ENCODE assay signal across 12 cellular contexts in the genomic region with DNA sequence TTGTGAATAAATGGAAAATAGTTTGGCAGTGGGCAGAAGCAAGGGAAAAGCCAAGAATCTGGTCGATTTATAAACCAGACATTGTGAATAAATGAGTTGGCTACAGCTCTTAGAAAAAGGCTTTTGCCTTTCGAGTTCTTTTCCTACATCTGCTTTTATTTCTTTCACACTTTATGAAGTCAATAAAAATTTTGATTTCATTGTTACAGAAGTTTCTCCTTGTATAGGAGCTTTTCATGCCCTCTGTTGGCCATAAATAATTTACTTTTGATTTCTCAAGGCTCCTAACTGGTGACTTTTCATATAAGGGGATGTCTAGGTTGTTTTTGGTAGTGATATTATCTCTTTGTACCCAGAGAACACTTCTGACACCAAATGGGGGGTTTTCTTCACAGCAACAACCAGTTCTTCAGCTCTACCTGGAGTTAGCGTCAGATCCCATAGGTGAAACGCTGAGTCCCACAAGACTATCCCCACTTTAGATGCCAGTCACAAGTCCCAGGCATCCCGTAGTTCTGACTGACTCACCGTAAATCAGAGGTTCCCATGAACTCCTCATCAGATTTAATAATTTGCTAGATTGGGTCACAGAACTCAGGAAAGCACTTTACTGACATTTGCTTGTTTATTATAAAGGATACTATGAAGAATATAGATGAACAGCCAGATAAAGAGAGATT.
A peak's percentile ranks its signal among the peaks of the same experiment; 100 is the strongest.
DNase-seq lines count a peak whose midpoint lies in the region; ATAC-seq and TF ChIP-seq lines count a peak whose summit lies in the region.
"Had no signal": no experiment of that assay in that cellular context is flagged by ENCODE, and none has a peak within 500 bp of the region (broad histone marks: within the 10 kb centered on the region; RNA-seq: fewer than 3 reads in every experiment).

No MANE protein-coding gene starts in this region.

- POLR2A ChIA-PET in A673 (lab: Charles Lee; ENCODE audit: low non-redundant PET): no interaction called here

- H3K4me1 ChIP-seq in A673 (ENCODE audit: insufficient read depth, low read length, poor library complexity, severe bottlenecking) (peaks cover 44% of the 10 kb centered on the region), gastrocnemius medialis (peaks cover 49 to 69% of the 10 kb centered on the region in 2 donors)

- peak overlapping the region; percentile 8 for H3K27ac ChIP-seq in A673 (ENCODE audit: low read depth, low read length, poor library complexity, severe bottlenecking)
- H3K27ac ChIP-seq in VCaP: no peak overlapping the region
- peak overlapping the region; percentile 21 to 62 (median 50) for H3K27ac ChIP-seq in gastrocnemius medialis

- DNase-seq in A673 (ENCODE audit: low spot score) (no peak), kidney tubule cell (ENCODE audit: low spot score) (peak; percentile 58), gastrocnemius medialis (no peak), mesenteric fat pad (ENCODE audit: low spot score) (no peak)
- DNase-seq in effector CD8-positive, alpha-beta T cell (lab: John Stamatoyannopoulos, UW): no peak
- DNase-seq: activated T-cell treated with anti-CD3 and anti-CD28 coated beads for 4 hours, MV-4-11 had no signal

- H3K27ac Mint-ChIP-seq in stimulated activated memory B cell treated with anti-CD40 and anti-IgM and Interleukin-4, amounts not matched to agents 10 μg/mL and 1 μg/mL and 100 μg/mL, for 72 hours: no peak overlapping the region
- H3K27ac Mint-ChIP-seq: activated naive CD8-positive, alpha-beta T cell; stimulated activated naive CD8-positive, alpha-beta T cell treated with anti-CD3 and anti-CD28 coated beads, Interleukin-15, Interleukin-2, amounts not matched to agents 100 ng/mL and 50 ng/mL, for 24 hours had no signal

- H3K9me3 ChIP-seq in A673 (ENCODE audit: low read depth, low read length, poor library complexity, severe bottlenecking) (no peaks in the 10 kb centered on the region), gastrocnemius medialis (no peaks in the 10 kb centered on the region)

- H3K36me3 ChIP-seq in A673 (ENCODE audit: insufficient read depth, low read length, poor library complexity, severe bottlenecking): no peaks in the 10 kb centered on the region
- H3K36me3 ChIP-seq in gastrocnemius medialis: no peaks in the 10 kb centered on the region

- no TSS peak for BruUV-seq in A673 (replicated peaks; lab: Mats Ljungman, UMichigan)

- ATAC-seq in gastrocnemius medialis (no peak), HG02642 (IDR thresholded peaks at IDR 0.05; ENCODE audit: poor library complexity, unreplicated experiment) (no peak)
- no peak for ATAC-seq in stimulated activated memory B cell treated with anti-CD40 and anti-IgM and Interleukin-4, amounts not matched to agents 10 μg/mL and 1 μg/mL and 100 μg/mL, for 72 hours

- H3K27me3 ChIP-seq in A673 (replicated peaks; ENCODE audit: insufficient read depth, low read depth, low read length, poor library complexity) (no peaks in the 10 kb centered on the region), gastrocnemius medialis (no peaks in the 10 kb centered on the region)

- no peaks in the 10 kb centered on the region for H3K27me3 Mint-ChIP-seq in stimulated activated memory B cell treated with anti-CD40 and anti-IgM and Interleukin-4, amounts not matched to agents 10 μg/mL and 1 μg/mL and 100 μg/mL, for 72 hours
- H3K27me3 Mint-ChIP-seq: activated naive CD8-positive, alpha-beta T cell; stimulated activated naive CD8-positive, alpha-beta T cell treated with anti-CD3 and anti-CD28 coated beads, Interleukin-15, Interleukin-2, amounts not matched to agents 100 ng/mL and 50 ng/mL, for 24 hours had no signal

- H3K36me3 Mint-ChIP-seq in stimulated activated memory B cell treated with anti-CD40 and anti-IgM and Interleukin-4, amounts not matched to agents 10 μg/mL and 1 μg/mL and 100 μg/mL, for 72 hours: no peaks in the 10 kb centered on the region
- H3K36me3 Mint-ChIP-seq: activated naive CD8-positive, alpha-beta T cell had no signal

- in situ Hi-C loops in gastrocnemius medialis (cut with MboI; ENCODE audit: low sequenced_read_pairs in 4 of 4): no loop called here

- TF ChIP-seq POLR2A in gastrocnemius medialis (IDR thresholded peaks at IDR 0.05): no peak

- TF ChIP-seq CTCF in A673 (conservative IDR thresholded peaks at IDR 0.05; ENCODE audit: low read depth, low read length) (no peak; the same call in 1 of the 2 replicates), VCaP (conservative IDR thresholded peaks at IDR 0.05) (peak; percentile 23; the same call in 1 of the 2 replicates), gastrocnemius medialis (IDR thresholded peaks at IDR 0.05 in 4 of 5, conservative IDR thresholded peaks at IDR 0.05 in 1 of 5) (no peak)

- no peaks in the 10 kb centered on the region for H3K9me3 Mint-ChIP-seq in stimulated activated memory B cell treated with anti-CD40 and anti-IgM and Interleukin-4, amounts not matched to agents 10 μg/mL and 1 μg/mL and 100 μg/mL, for 72 hours
- H3K9me3 Mint-ChIP-seq: stimulated activated naive CD8-positive, alpha-beta T cell treated with anti-CD3 and anti-CD28 coated beads, Interleukin-15, Interleukin-2, amounts not matched to agents 100 ng/mL and 50 ng/mL, for 24 hours had no signal

- no peak overlapping the region for H3K4me3 Mint-ChIP-seq in stimulated activated memory B cell treated with anti-CD40 and anti-IgM and Interleukin-4, amounts not matched to agents 10 μg/mL and 1 μg/mL and 100 μg/mL, for 72 hours
- H3K4me3 Mint-ChIP-seq: activated naive CD8-positive, alpha-beta T cell; stimulated activated naive CD8-positive, alpha-beta T cell treated with anti-CD3 and anti-CD28 coated beads, Interleukin-15, Interleukin-2, amounts not matched to agents 100 ng/mL and 50 ng/mL, for 24 hours had no signal

- CTCF ChIA-PET in A673 (lab: Charles Lee): no interaction called here

- H3K4me1 Mint-ChIP-seq in stimulated activated memory B cell treated with anti-CD40 and anti-IgM and Interleukin-4, amounts not matched to agents 10 μg/mL and 1 μg/mL and 100 μg/mL, for 72 hours: no peaks in the 10 kb centered on the region

- no peak overlapping the region for H3K4me3 ChIP-seq in A673 (ENCODE audit: low read depth, low read length, poor library complexity, severe bottlenecking)
- H3K4me3 ChIP-seq in gastrocnemius medialis: peak overlapping the region in 1 of 4 donors; percentile 1

- intact Hi-C loops in A673 (cut with micrococcal nuclease; ENCODE audit: unreplicated experiment) (no loop called here), gastrocnemius medialis (cut with DNase I; ENCODE audit: low total_unique reads) (no loop called here)
